Comparison of ENCODE assay signal across 8 cellular contexts in the genomic region with DNA sequence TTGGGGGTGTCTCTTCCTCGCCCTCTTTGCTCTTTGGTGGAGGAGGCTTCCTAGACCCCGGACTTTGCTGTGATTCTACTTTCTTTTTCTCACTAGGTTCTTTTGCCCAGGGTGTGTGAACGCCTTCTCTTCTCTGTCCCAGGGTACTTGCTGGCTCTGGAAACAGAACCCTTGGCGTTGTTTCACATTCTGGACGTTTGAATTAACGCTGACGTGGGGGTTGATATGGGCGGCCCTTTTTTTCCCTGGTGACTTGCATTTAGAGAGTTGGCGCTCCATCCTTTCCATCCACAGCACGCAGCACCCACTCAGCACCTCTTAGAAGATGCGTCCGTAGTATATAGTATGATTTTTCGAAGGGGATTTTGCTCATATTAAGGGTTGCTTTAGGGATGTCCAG. TPM values are rescaled to one million over a fixed set of nuclear protein-coding genes. Genes with fewer than 3 reads are reported as not detected.
DNase-seq lines count a peak whose midpoint lies in the region; ATAC-seq and TF ChIP-seq lines count a peak whose summit lies in the region.
"Not testable (repeated sequence)": the region's sequence is repeated elsewhere in the genome, so short reads cannot be mapped to it uniquely, and the experiment has no call there.

No MANE protein-coding gene starts in this region.

- H3K9me3 ChIP-seq in CD8-positive, alpha-beta memory T cell (ENCODE audit: low read length); Karpas-422 (ENCODE audit: low read length); esophagus squamous epithelium; neuron (ENCODE audit: low read length): not testable (repeated sequence)

- intact Hi-C loops in esophagus squamous epithelium (cut with DNase I), result not testable (repeated sequence)

- not testable (repeated sequence) for H3K27me3 Mint-ChIP-seq in CD8-positive, alpha-beta memory T cell; WTC11 (ENCODE audit: low read depth); brain

- H3K9ac ChIP-seq in Karpas-422 (ENCODE audit: low read length), result peak overlapping the region; percentile 97

- CTCF ChIA-PET in CD8-positive, alpha-beta memory T cell (lab: Charles Lee), result not testable (repeated sequence)
- CTCF ChIA-PET in WTC11 (lab: Charles Lee), result interaction anchor here (1.0 kb wide), 2 partner anchors 10 to 185 kb away, joined by 3 to 12 read pairs; no protein-coding TSS in a partner anchor

- H3K27ac ChIP-seq in CD8-positive, alpha-beta memory T cell (ENCODE audit: low read depth, low read length), result peak overlapping the region; percentile 85
- H3K27ac ChIP-seq in Karpas-422 (ENCODE audit: low read length), result not testable (repeated sequence)
- H3K27ac ChIP-seq in esophagus squamous epithelium, result peak overlapping the region; percentile 86 to 91 (median 90)
- peak overlapping the region; percentile 92 for H3K27ac ChIP-seq in layer of hippocampus (ENCODE audit: low read depth, low read length)
- peak overlapping the region; percentile 50 for H3K27ac ChIP-seq in temporal lobe (ENCODE audit: low read depth, low read length)

- POLR2A ChIA-PET in CD8-positive, alpha-beta memory T cell (lab: Charles Lee), result interaction anchor here (2.1 kb wide), 1 partner anchor 10 kb away, joined by 10 read pairs; no protein-coding TSS in a partner anchor
- POLR2A ChIA-PET in WTC11 (lab: Charles Lee), result interaction anchor here (0.8 to 1.7 kb wide), 4 partner anchors 9 to 156 kb away, joined by 3 to 6 read pairs (median 4); no protein-coding TSS in a partner anchor

- H2AFZ ChIP-seq in Karpas-422 (ENCODE audit: low read length); neuron (ENCODE audit: low read depth, low read length): not testable (repeated sequence)

- not testable (repeated sequence) for H3K36me3 Mint-ChIP-seq in CD8-positive, alpha-beta memory T cell; WTC11; brain

- not testable (repeated sequence) for TF ChIP-seq POLR2A in esophagus squamous epithelium (IDR thresholded peaks at IDR 0.05)

- H3K36me3 ChIP-seq in CD8-positive, alpha-beta memory T cell (ENCODE audit: insufficient read depth, low read length); Karpas-422 (ENCODE audit: insufficient read depth, low read length); esophagus squamous epithelium; neuron (ENCODE audit: insufficient read depth, low read length): not testable (repeated sequence)

- 1 to 9% methylated on average over 11 to 13 of the region's 13 CpGs for WGBS in esophagus squamous epithelium, 2 donors

- H3K4me1 Mint-ChIP-seq in CD8-positive, alpha-beta memory T cell, result peaks cover 25 to 41% (median 30%) of the 10 kb centered on the region in 3 donors
- H3K4me1 Mint-ChIP-seq in WTC11, result not testable (repeated sequence)
- peaks cover 48% of the 10 kb centered on the region for H3K4me1 Mint-ChIP-seq in brain

- H3K4me3 ChIP-seq in CD8-positive, alpha-beta memory T cell (ENCODE audit: low read length), result peak overlapping the region; percentile 99
- H3K4me3 ChIP-seq in Karpas-422 (ENCODE audit: low read length) (peak overlapping the region; percentile 97), esophagus squamous epithelium (peak overlapping the region; percentile 75 to 94 (median 82)), neuron (ENCODE audit: low read length) (peak overlapping the region; percentile 98)

- not testable (repeated sequence) for DNase-seq in CD8-positive, alpha-beta memory T cell; WTC11 (ENCODE audit: low spot score); esophagus squamous epithelium (lab: John Stamatoyannopoulos, UW)
- peak; percentile 54 for DNase-seq in Karpas-422

- peaks cover 44% of the 10 kb centered on the region for H3K79me2 ChIP-seq in Karpas-422 (ENCODE audit: low read length)

- peaks cover 23% of the 10 kb centered on the region for H3K4me1 ChIP-seq in CD8-positive, alpha-beta memory T cell (ENCODE audit: insufficient read depth, low read length)
- H3K4me1 ChIP-seq in Karpas-422 (ENCODE audit: low read length) (peaks cover 22% of the 10 kb centered on the region), esophagus squamous epithelium (peaks cover 5 to 53% (median 21%) of the 10 kb centered on the region in 3 donors)
- H3K4me1 ChIP-seq in neuron (ENCODE audit: insufficient read depth, low read length), result not testable (repeated sequence)

- peak overlapping the region; percentile 86 for H3K4me2 ChIP-seq in Karpas-422 (ENCODE audit: low read depth, low read length, poor library complexity, severe bottlenecking)

- H3K4me3 Mint-ChIP-seq in CD8-positive, alpha-beta memory T cell, result peak overlapping the region; percentile 89 to 100 (median 93)
- H3K4me3 Mint-ChIP-seq in WTC11 (peak overlapping the region; percentile 91), brain (peak overlapping the region; percentile 95 to 100 (median 98))

- not testable (repeated sequence) for ATAC-seq in WTC11

- not testable (repeated sequence) for H3K27me3 ChIP-seq in CD8-positive, alpha-beta memory T cell (ENCODE audit: insufficient read depth, low read length, poor library complexity, severe bottlenecking); Karpas-422 (ENCODE audit: low read length); esophagus squamous epithelium; layer of hippocampus (ENCODE audit: control insufficient read depth, insufficient read depth, low read length); neuron (ENCODE audit: insufficient read depth, low read length)

- H4K20me1 ChIP-seq in Karpas-422 (ENCODE audit: insufficient read depth, low read depth, low read length), result peaks cover 12% of the 10 kb centered on the region

- not testable (repeated sequence) for H3K9me3 Mint-ChIP-seq in CD8-positive, alpha-beta memory T cell; WTC11; brain

- H3K27ac Mint-ChIP-seq in CD8-positive, alpha-beta memory T cell, result peak overlapping the region; percentile 29 to 87 (median 72)
- not testable (repeated sequence) for H3K27ac Mint-ChIP-seq in WTC11
- H3K27ac Mint-ChIP-seq in brain, result peak overlapping the region in 4 of 5 experiments; percentile 72 to 85 (median 81)

- TF ChIP-seq CTCF in WTC11 (IDR thresholded peaks at IDR 0.05); brain (conservative IDR thresholded peaks at IDR 0.05); esophagus squamous epithelium (IDR thresholded peaks at IDR 0.05): not testable (repeated sequence)

- not testable (repeated sequence) for H3K9me2 ChIP-seq in Karpas-422 (replicated peaks; ENCODE audit: insufficient read depth, low read length)

RNA-seq across cellular contexts. Expression of a gene that starts 0.7 kb away (rescaled TPM):
- total RNA-seq in CD8-positive, alpha-beta memory T cell, result 10 to 100 TPM; 49.7 to 50.5 TPM
- polyA plus RNA-seq in CD8-positive, alpha-beta memory T cell, result 21.2 TPM
- 15.7 and 21.1 TPM in 2 replicates for total RNA-seq in Karpas-422 (2014; rRNA removed; shearing (Covaris generic); ENCODE audit: low replicate concordance)
- total RNA-seq in WTC11 (2021) (24.8 to 27.8 TPM (median 27.2 TPM) in 3 replicates), esophagus squamous epithelium (10 to 100 TPM; 24.8 to 51.9 (median 40.3) TPM), temporal lobe (17.5 TPM)
- polyA plus RNA-seq in brain (ENCODE audit: insufficient read depth, low read depth, low replicate concordance), result 34.9 TPM

RNA-seq across cellular contexts. Expression of a gene that starts 37.0 kb away (rescaled TPM):
- total RNA-seq in CD8-positive, alpha-beta memory T cell, result 1 to 10 TPM; 1.3 to 1.6 TPM
- not detected for polyA plus RNA-seq in CD8-positive, alpha-beta memory T cell
- 1.4 and 2.8 TPM in 2 replicates for total RNA-seq in Karpas-422 (2014; rRNA removed; shearing (Covaris generic); ENCODE audit: low replicate concordance)
- 5.1 to 5.4 TPM (median 5.1 TPM) in 3 replicates for total RNA-seq in WTC11 (2021)
- polyA plus RNA-seq in brain (ENCODE audit: insufficient read depth, low read depth, low replicate concordance), result 5.2 TPM
- 100 to 1,000 TPM; 188 to 463 (median 228) TPM for total RNA-seq in esophagus squamous epithelium
- total RNA-seq in temporal lobe, result 2.0 TPM

Comparison
In these comparisons a context has a peak if more than half of its experiments do, and no peak if none do; other contexts are left out.
1. RNA of a gene that starts 37.0 kb away (total RNA-seq): 188 to 463 TPM in esophagus squamous epithelium; 5.1 to 5.4 TPM in WTC11, 2.0 TPM in temporal lobe (single experiment), 1.3 to 1.6 TPM in CD8-positive, alpha-beta memory T cell and 1.4 to 2.8 TPM in Karpas-422; every median in the first group is over 10 times any median in the second.
2. Peak in every context shown above with its lines, with median percentiles within 50 percentile points of each other: H3K4me3 ChIP-seq and H3K4me3 Mint-ChIP-seq.